ENCODE assay signal across 8 cellular contexts in the genomic region with DNA sequence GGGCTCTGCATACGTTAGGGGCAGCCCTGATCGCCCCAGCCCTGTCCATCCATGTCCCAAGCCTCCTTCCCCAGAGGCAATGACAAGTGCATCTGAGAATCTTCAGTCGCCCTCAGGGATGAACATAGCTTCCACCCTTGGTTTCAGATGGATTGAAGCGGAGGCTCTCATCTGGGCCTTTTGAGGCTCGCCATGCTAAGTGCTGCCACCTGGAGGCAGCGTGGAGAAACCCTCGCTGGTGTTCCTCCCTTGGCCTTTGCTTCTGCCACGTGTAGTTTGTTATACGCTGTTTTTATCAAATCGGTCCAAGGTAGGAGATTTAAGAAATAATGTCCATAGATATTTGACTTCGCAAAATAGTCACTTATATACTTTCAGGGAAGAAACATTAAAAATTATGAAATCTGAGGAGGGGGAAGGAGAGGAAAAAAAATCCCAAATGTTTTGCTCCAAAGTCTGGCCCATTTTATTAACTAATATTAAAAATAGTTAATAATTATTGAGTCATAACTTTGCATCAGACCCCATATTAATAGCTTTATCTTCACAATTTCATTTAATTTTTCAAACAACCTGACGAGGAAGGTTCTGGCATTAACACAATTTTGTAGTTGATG. TPM values are rescaled to one million over a fixed set of nuclear protein-coding genes. Genes with fewer than 3 reads are reported as not detected.
DNase-seq lines count a peak whose midpoint lies in the region; ATAC-seq and TF ChIP-seq lines count a peak whose summit lies in the region.

No MANE protein-coding gene starts in this region.

- no peaks in the 10 kb centered on the region for H3K36me3 ChIP-seq in thyroid gland

- no peak overlapping the region for H3K27ac Mint-ChIP-seq in activated T-cell treated with anti-CD3 and anti-CD28 coated beads, Interleukin-2, amount 50 U/mL, for 24 hours

- TF ChIP-seq POLR2A in thyroid gland (IDR thresholded peaks at IDR 0.05): no peak

- H3K9me3 ChIP-seq in thyroid gland: no peaks in the 10 kb centered on the region

- no peak overlapping the region for H3K27ac ChIP-seq in thyroid gland

- DNase-seq in D341Med (ENCODE audit: low spot score): peak; percentile 88
- DNase-seq in OCI-M1 (lab: John Stamatoyannopoulos, UW): peak; percentile 86
- peak; percentile 71 for DNase-seq in activated T-cell treated with anti-CD3 and anti-CD28 coated beads, Interleukin-2, amount 50 U/mL, for 24 hours
- DNase-seq in fibroblast of mammary gland (ENCODE audit: low read depth): peak; percentile 71
- no peak for DNase-seq in omental fat pad (ENCODE audit: low spot score)
- peak; percentile 44 to 63 for DNase-seq in thyroid gland

- no peaks in the 10 kb centered on the region for H3K27me3 ChIP-seq in thyroid gland

- H3K4me3 ChIP-seq in fibroblast of mammary gland (ENCODE audit: control insufficient read depth, low read depth, low read length) (no peak overlapping the region), thyroid gland (replicated peaks in 1 of 3) (no peak overlapping the region)

- WGBS in thyroid gland, 2 donors: 37 to 39% methylated on average over 12 of the region's 12 CpGs

- no peaks in the 10 kb centered on the region for H3K27me3 Mint-ChIP-seq in activated T-cell treated with anti-CD3 and anti-CD28 coated beads, Interleukin-2, amount 50 U/mL, for 24 hours

- H3K4me1 Mint-ChIP-seq in activated T-cell treated with anti-CD3 and anti-CD28 coated beads, Interleukin-2, amount 50 U/mL, for 24 hours (ENCODE audit: low read depth): peaks cover 1% of the 10 kb centered on the region

- no peaks in the 10 kb centered on the region for H3K9me3 Mint-ChIP-seq in activated T-cell treated with anti-CD3 and anti-CD28 coated beads, Interleukin-2, amount 50 U/mL, for 24 hours

- ATAC-seq in GM19397 (IDR thresholded peaks at IDR 0.05; ENCODE audit: unreplicated experiment) (peak; percentile 83), HG03521 (IDR thresholded peaks at IDR 0.05; ENCODE audit: unreplicated experiment) (peak; percentile 88), omental fat pad (ENCODE audit: low FRiP score) (peak; percentile 74)

- intact Hi-C loops in thyroid gland (cut with DNase I): no loop called here

- H3K4me3 Mint-ChIP-seq in activated T-cell treated with anti-CD3 and anti-CD28 coated beads, Interleukin-2, amount 50 U/mL, for 24 hours: no peak overlapping the region

- peaks cover 12 to 17% of the 10 kb centered on the region in 2 donors for H3K4me1 ChIP-seq in thyroid gland

- TF ChIP-seq CTCF in fibroblast of mammary gland (conservative IDR thresholded peaks at IDR 0.05; ENCODE audit: control insufficient read depth, insufficient read depth, low read depth, low read length) (peak; percentile 97), omental fat pad (IDR thresholded peaks at IDR 0.05) (peak in 1 of 3 donors; percentile 27), thyroid gland (IDR thresholded peaks at IDR 0.05) (peak; percentile 36 to 85 (median 56))

- no peaks in the 10 kb centered on the region for H3K36me3 Mint-ChIP-seq in activated T-cell treated with anti-CD3 and anti-CD28 coated beads, Interleukin-2, amount 50 U/mL, for 24 hours (ENCODE audit: low read depth)

RNA-seq across cellular contexts. Expression of gene LRRC10, which starts 28.8 kb away (rescaled TPM):
- not detected for total RNA-seq in omental fat pad
- not detected for total RNA-seq in thyroid gland

RNA-seq across cellular contexts. Expression of gene CCT2, which starts 54.2 kb away (rescaled TPM):
- 100 to 1,000 TPM in 3 of 4 donors, 10 to 100 TPM in 1; 99.5 to 222 (median 129) TPM for total RNA-seq in omental fat pad
- total RNA-seq in thyroid gland: 100 to 1,000 TPM in 3 of 4 donors, 10 to 100 TPM in 1; 90.9 to 174 (median 117) TPM

RNA-seq across cellular contexts. Expression of gene BEST3, which starts 59.6 kb away (rescaled TPM):
- total RNA-seq in omental fat pad: not detected
- total RNA-seq in thyroid gland: under 1 TPM in 1 of 4 donors, not detected in 3; 0.24 TPM
